22 cellular contexts compared by ENCODE assay signal in the genomic region with DNA sequence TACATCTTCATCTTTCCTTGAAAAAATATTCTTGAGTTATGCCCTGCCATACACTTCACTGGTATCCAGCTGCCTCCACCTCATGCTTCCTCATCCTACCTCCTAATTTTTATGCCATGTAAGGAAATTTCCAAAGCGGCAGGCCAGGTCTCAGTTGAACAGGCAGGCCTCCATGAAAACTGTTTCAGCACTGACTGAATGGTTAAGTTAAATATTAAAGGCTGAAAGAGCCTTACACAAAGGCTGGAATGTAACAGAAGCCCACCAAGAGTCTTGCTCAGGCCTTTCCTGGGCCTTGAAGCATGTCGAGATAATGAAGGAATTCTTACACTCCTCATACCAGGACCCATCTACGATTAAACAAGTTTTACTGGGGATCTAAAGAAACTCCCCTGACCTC.
"Had no signal": no experiment of that assay in that cellular context is flagged by ENCODE, and none has a peak within 500 bp of the region (broad histone marks: within the 10 kb centered on the region; RNA-seq: fewer than 3 reads in every experiment).

No MANE protein-coding gene starts in this region.

- H3K4me3 Mint-ChIP-seq: dendritic cell treated with granulocyte-macrophage colony-stimulating factor and Interleukin-4, amounts not matched to agents 40 ng/mL and 50 ng/mL, for 4 days; effector memory CD8-positive, alpha-beta T cell; naive thymus-derived CD8-positive, alpha-beta T cell; neural crest cell; stimulated activated naive B cell treated with anti-CD40 and anti-IgM and Interleukin-4, amounts not matched to agents 10 μg/mL and 1 μg/mL and 100 μg/mL, for 72 hours; stimulated activated naive CD8-positive, alpha-beta T cell treated with anti-CD3 and anti-CD28 coated beads, Interleukin-15, amount 100 ng/mL, for 72 hours had no signal

- H3K4me1 Mint-ChIP-seq: naive thymus-derived CD8-positive, alpha-beta T cell; stimulated activated naive B cell treated with anti-CD40 and anti-IgM and Interleukin-4, amounts not matched to agents 10 μg/mL and 1 μg/mL and 100 μg/mL, for 72 hours; stimulated activated naive CD8-positive, alpha-beta T cell treated with anti-CD3 and anti-CD28 coated beads, Interleukin-15, amount 100 ng/mL, for 72 hours had no signal

- H3K27ac Mint-ChIP-seq: dendritic cell treated with granulocyte-macrophage colony-stimulating factor and Interleukin-4, amounts not matched to agents 40 ng/mL and 50 ng/mL, for 4 days; effector memory CD8-positive, alpha-beta T cell; naive thymus-derived CD8-positive, alpha-beta T cell; stimulated activated naive B cell treated with anti-CD40 and anti-IgM and Interleukin-4, amounts not matched to agents 10 μg/mL and 1 μg/mL and 100 μg/mL, for 72 hours; stimulated activated naive CD8-positive, alpha-beta T cell treated with anti-CD3 and anti-CD28 coated beads, Interleukin-15, amount 100 ng/mL, for 72 hours had no signal

- H3K36me3 Mint-ChIP-seq: naive thymus-derived CD8-positive, alpha-beta T cell; stimulated activated naive B cell treated with anti-CD40 and anti-IgM and Interleukin-4, amounts not matched to agents 10 μg/mL and 1 μg/mL and 100 μg/mL, for 72 hours had no signal

- H3K27me3 Mint-ChIP-seq: effector memory CD8-positive, alpha-beta T cell had no signal

- ATAC-seq: effector memory CD8-positive, alpha-beta T cell; left colon; mucosa of descending colon; naive thymus-derived CD8-positive, alpha-beta T cell; sciatic nerve; stimulated activated naive B cell treated with anti-CD40 and anti-IgM and Interleukin-4, amounts not matched to agents 10 μg/mL and 1 μg/mL and 100 μg/mL, for 72 hours; stimulated activated naive CD8-positive, alpha-beta T cell treated with anti-CD3 and anti-CD28 coated beads, Interleukin-15, amount 100 ng/mL, for 72 hours had no signal

- DNase-seq: effector memory CD8-positive, alpha-beta T cell; esophagus squamous epithelium; head of caudate nucleus; hypothalamus; islet precursor cell; left colon; mucosa of descending colon; naive thymus-derived CD8-positive, alpha-beta T cell; nucleus accumbens; ovary; retina; spleen; stimulated activated CD4-positive, alpha-beta T cell treated with anti-CD3 and anti-CD28 coated beads, Interleukin-15, amount 100 ng/mL, for 24 hours; stimulated activated CD4-positive, alpha-beta T cell treated with anti-CD3 and anti-CD28 coated beads, Interleukin-2, amount 100 ng/mL, for 24 hours; stimulated activated CD4-positive, alpha-beta T cell treated with anti-CD3 and anti-CD28 coated beads, Interleukin-4, amount 100 ng/mL, for 4 hours; stimulated activated naive B cell treated with anti-CD40 and anti-IgM and Interleukin-4, amounts not matched to agents 10 μg/mL and 1 μg/mL and 100 μg/mL, for 72 hours; stimulated activated naive CD8-positive, alpha-beta T cell treated with anti-CD3 and anti-CD28 coated beads, Interleukin-15, amount 100 ng/mL, for 72 hours; testis; transverse colon had no signal
